9 cellular contexts compared by ENCODE assay signal in the genomic region with DNA sequence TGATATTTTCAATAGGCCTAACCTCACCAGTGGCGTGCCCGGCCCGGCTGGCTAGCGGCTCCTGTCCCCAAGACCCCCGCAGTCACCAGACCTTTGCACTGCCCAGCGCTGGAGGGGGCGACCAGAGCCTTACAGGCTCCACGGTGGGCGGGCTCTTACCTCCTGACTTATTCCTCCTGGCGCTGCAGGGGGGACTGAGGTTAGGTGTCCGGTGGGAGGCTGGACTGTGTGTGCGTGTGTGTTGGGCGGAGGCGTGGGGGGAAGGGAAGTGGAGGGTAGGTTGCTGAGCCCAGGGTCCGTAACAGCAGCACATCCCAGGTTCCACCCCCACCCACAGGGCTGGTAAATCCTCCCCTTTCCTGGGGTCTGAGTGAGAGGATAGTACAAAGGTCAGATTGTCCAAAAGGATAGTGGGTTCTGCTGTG. TPM values are rescaled to one million over a fixed set of nuclear protein-coding genes. Genes with fewer than 3 reads are reported as not detected.
DNase-seq lines count a peak whose midpoint lies in the region; ATAC-seq and TF ChIP-seq lines count a peak whose summit lies in the region.
"Had no signal": no experiment of that assay in that cellular context is flagged by ENCODE, and none has a peak within 500 bp of the region (broad histone marks: within the 10 kb centered on the region; RNA-seq: fewer than 3 reads in every experiment).

No MANE protein-coding gene starts in this region.

- no peaks in the 10 kb centered on the region for H3K4me1 Mint-ChIP-seq in activated CD4-positive, alpha-beta T cell treated with anti-CD3 and anti-CD28 coated beads, Interleukin-2, amount 10 ng/mL, durations not matched to agents 24 days and 14 days

- no peak overlapping the region for H3K27ac ChIP-seq in neural cell (ENCODE audit: low read length)

- no peak overlapping the region for H3K9ac ChIP-seq in neural cell (ENCODE audit: low read length)

- no peaks in the 10 kb centered on the region for H3K9me2 ChIP-seq in neural cell (ENCODE audit: insufficient read depth, low read length)

- peaks cover 42% of the 10 kb centered on the region for H3K27me3 Mint-ChIP-seq in activated CD4-positive, alpha-beta T cell treated with anti-CD3 and anti-CD28 coated beads, Interleukin-2, amount 10 ng/mL, durations not matched to agents 24 days and 14 days

- H3F3A ChIP-seq in neural cell (ENCODE audit: insufficient read depth, low read length, poor library complexity, severe bottlenecking) = no peaks in the 10 kb centered on the region

- no peak overlapping the region for H3K4me2 ChIP-seq in neural cell (ENCODE audit: low read length)

- H3K27me3 ChIP-seq in neural cell (ENCODE audit: insufficient read depth, low read depth, low read length) = peaks cover 50% of the 10 kb centered on the region

- ATAC-seq in Right ventricle myocardium superior (ENCODE audit: poor library complexity) = peak; percentile 32
- no peak for ATAC-seq in left cardiac atrium
- no peak for ATAC-seq in HG02970 (IDR thresholded peaks at IDR 0.05; ENCODE audit: low FRiP score, unreplicated experiment)

- no peaks in the 10 kb centered on the region for H3K36me3 Mint-ChIP-seq in activated CD4-positive, alpha-beta T cell treated with anti-CD3 and anti-CD28 coated beads, Interleukin-2, amount 10 ng/mL, durations not matched to agents 24 days and 14 days (ENCODE audit: low read depth)

- intact Hi-C loops in Right ventricle myocardium superior (cut with DNase I) (no loop called here), left cardiac atrium (cut with DNase I) (loop anchor here in 1 of 2 donors (5.0 kb wide), 1 partner anchor 60 kb away; no protein-coding TSS in a partner anchor)
- intact Hi-C loops in activated CD4-positive, alpha-beta T cell treated with anti-CD3 and anti-CD28 coated beads, Interleukin-2, amount 10 ng/mL, durations not matched to agents 24 days and 14 days (cut with micrococcal nuclease) = no loop called here

- no peaks in the 10 kb centered on the region for H3K9me3 ChIP-seq in neural cell (ENCODE audit: low read length)

- no peak for TF ChIP-seq EP300 in neural cell (conservative IDR thresholded peaks at IDR 0.05; ENCODE audit: poor library complexity, severe bottlenecking)

- no peaks in the 10 kb centered on the region for H3K36me3 ChIP-seq in neural cell (ENCODE audit: insufficient read depth, low read length)

- H4K20me1 ChIP-seq in neural cell (ENCODE audit: insufficient read depth) = no peaks in the 10 kb centered on the region

- no peaks in the 10 kb centered on the region for H3K79me2 ChIP-seq in neural cell (replicated peaks; ENCODE audit: insufficient read depth, low read length)

- no peak overlapping the region for H3K27ac Mint-ChIP-seq in activated CD4-positive, alpha-beta T cell treated with anti-CD3 and anti-CD28 coated beads, Interleukin-2, amount 10 ng/mL, durations not matched to agents 24 days and 14 days

- H3K9me3 Mint-ChIP-seq in activated CD4-positive, alpha-beta T cell treated with anti-CD3 and anti-CD28 coated beads, Interleukin-2, amount 10 ng/mL, durations not matched to agents 24 days and 14 days = no peaks in the 10 kb centered on the region

- H2AFZ ChIP-seq in neural cell (ENCODE audit: low read depth, low read length) = no peak overlapping the region

- DNase-seq in Right ventricle myocardium superior (no peak), left cardiac atrium (no peak), glomerular visceral epithelial cell (ENCODE audit: extremely low spot score) (peak; percentile 3), SIG-M5 treated with dmso at 0.1 percent for 504 hours (lab: John Stamatoyannopoulos, UW; ENCODE audit: unreplicated experiment) (no peak), ureter (ENCODE audit: low spot score) (no peak)
- DNase-seq in activated CD4-positive, alpha-beta T cell treated with anti-CD3 and anti-CD28 coated beads, Interleukin-2, amount 10 ng/mL, durations not matched to agents 24 days and 14 days = no peak
- DNase-seq: NCI-H748 treated with DMSO at 0.1 percent for 48 hours had no signal

- TF ChIP-seq RAD21 in neural cell (conservative IDR thresholded peaks at IDR 0.05) = no peak

- H3K4me3 ChIP-seq in neural cell (ENCODE audit: low read length) = peak overlapping the region; percentile 70

- no peak overlapping the region for H3K4me3 Mint-ChIP-seq in activated CD4-positive, alpha-beta T cell treated with anti-CD3 and anti-CD28 coated beads, Interleukin-2, amount 10 ng/mL, durations not matched to agents 24 days and 14 days

- TF ChIP-seq CTCF in neural cell (IDR thresholded peaks at IDR 0.05; ENCODE audit: poor library complexity, severe bottlenecking) = no peak

TF ChIP-seq in neural cell, 6 proteins besides CTCF, POLR2A, EP300 and RAD21:
- TF ChIP-seq POLR2AphosphoS5 (IDR thresholded peaks at IDR 0.05) (no peak), SMC3 (conservative IDR thresholded peaks at IDR 0.05; ENCODE audit: poor library complexity) (no peak), TAF1 (IDR thresholded peaks at IDR 0.05; ENCODE audit: low read depth) (no peak), EZH2 (IDR thresholded peaks at IDR 0.05; ENCODE audit: borderline replicate concordance, insufficient read depth, low read length, poor library complexity, severe bottlenecking) (no peak), MXI1 (conservative IDR thresholded peaks at IDR 0.05; ENCODE audit: poor library complexity, severe bottlenecking) (no peak)
- TF ChIP-seq, protein P1, sequence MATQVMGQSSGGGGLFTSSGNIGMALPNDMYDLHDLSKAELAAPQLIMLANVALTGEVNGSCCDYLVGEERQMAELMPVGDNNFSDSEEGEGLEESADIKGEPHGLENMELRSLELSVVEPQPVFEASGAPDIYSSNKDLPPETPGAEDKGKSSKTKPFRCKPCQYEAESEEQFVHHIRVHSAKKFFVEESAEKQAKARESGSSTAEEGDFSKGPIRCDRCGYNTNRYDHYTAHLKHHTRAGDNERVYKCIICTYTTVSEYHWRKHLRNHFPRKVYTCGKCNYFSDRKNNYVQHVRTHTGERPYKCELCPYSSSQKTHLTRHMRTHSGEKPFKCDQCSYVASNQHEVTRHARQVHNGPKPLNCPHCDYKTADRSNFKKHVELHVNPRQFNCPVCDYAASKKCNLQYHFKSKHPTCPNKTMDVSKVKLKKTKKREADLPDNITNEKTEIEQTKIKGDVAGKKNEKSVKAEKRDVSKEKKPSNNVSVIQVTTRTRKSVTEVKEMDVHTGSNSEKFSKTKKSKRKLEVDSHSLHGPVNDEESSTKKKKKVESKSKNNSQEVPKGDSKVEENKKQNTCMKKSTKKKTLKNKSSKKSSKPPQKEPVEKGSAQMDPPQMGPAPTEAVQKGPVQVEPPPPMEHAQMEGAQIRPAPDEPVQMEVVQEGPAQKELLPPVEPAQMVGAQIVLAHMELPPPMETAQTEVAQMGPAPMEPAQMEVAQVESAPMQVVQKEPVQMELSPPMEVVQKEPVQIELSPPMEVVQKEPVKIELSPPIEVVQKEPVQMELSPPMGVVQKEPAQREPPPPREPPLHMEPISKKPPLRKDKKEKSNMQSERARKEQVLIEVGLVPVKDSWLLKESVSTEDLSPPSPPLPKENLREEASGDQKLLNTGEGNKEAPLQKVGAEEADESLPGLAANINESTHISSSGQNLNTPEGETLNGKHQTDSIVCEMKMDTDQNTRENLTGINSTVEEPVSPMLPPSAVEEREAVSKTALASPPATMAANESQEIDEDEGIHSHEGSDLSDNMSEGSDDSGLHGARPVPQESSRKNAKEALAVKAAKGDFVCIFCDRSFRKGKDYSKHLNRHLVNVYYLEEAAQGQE (IDR thresholded peaks at IDR 0.05; ENCODE audit: borderline replicate concordance) = no peak

RNA-seq across cellular contexts. Expression of a gene that starts 27.5 kb away (rescaled TPM):
- total RNA-seq in Right ventricle myocardium superior (24.1 TPM), left cardiac atrium (10 to 100 TPM in 1 of 2 donors, 1 to 10 TPM in 1; 8.3 to 15.4 TPM), ureter (36.8 TPM)
- 1.7 TPM in 1 of 2 replicates, not detected in the other for polyA plus RNA-seq in neural cell
- 0.46 TPM in 1 of 2 replicates, not detected in the other for polyA minus RNA-seq in neural cell
- not detected in 2 replicates for total RNA-seq in activated CD4-positive, alpha-beta T cell treated with anti-CD3 and anti-CD28 coated beads, Interleukin-2, amount 10 ng/mL, durations not matched to agents 24 days and 14 days
